ENCODE assay signal across 8 cellular contexts in genomic region chr16:89319883-89320716, GRCh38.
DNase-seq lines count a peak whose midpoint lies in the region; ATAC-seq and TF ChIP-seq lines count a peak whose summit lies in the region.

No MANE protein-coding gene starts in this region.

- no peak for TF ChIP-seq CTCF in upper lobe of right lung (IDR thresholded peaks at IDR 0.05)

- no peaks in the 10 kb centered on the region for H3K9me3 ChIP-seq in naive thymus-derived CD4-positive, alpha-beta T cell (ENCODE audit: control insufficient read depth in 2 of 3, low read length in 3 of 3)
- no peaks in the 10 kb centered on the region for H3K9me3 ChIP-seq in upper lobe of right lung

- H3K36me3 ChIP-seq in naive thymus-derived CD4-positive, alpha-beta T cell (ENCODE audit: control insufficient read depth in 2 of 3, insufficient read depth in 3 of 3, low read length in 3 of 3) = peaks cover 0 to 11% (median 0%) of the 10 kb centered on the region in 3 experiments
- H3K36me3 ChIP-seq in upper lobe of right lung = no peaks in the 10 kb centered on the region

- no peaks in the 10 kb centered on the region for H3K27me3 ChIP-seq in naive thymus-derived CD4-positive, alpha-beta T cell (ENCODE audit: control insufficient read depth in 2 of 2, insufficient read depth in 2 of 2, low read length in 2 of 2)
- no peaks in the 10 kb centered on the region for H3K27me3 ChIP-seq in upper lobe of right lung

- DNase-seq in COLO829 (ENCODE audit: low spot score) (peak; percentile 35), UCSD-AML1 (lab: John Stamatoyannopoulos, UW; ENCODE audit: unreplicated experiment) (peak; percentile 54), upper lobe of right lung (no peak), putamen (ENCODE audit: low spot score) (no peak)
- no peak for DNase-seq in effector memory CD8-positive, alpha-beta T cell
- DNase-seq in naive thymus-derived CD4-positive, alpha-beta T cell = peak in 1 of 9 donors; percentile 59

- H3K4me1 Mint-ChIP-seq in effector memory CD8-positive, alpha-beta T cell (ENCODE audit: low read depth in 2 of 2) = peaks cover 83 to 87% of the 10 kb centered on the region in 2 donors
- H3K4me1 Mint-ChIP-seq in naive thymus-derived CD4-positive, alpha-beta T cell = peaks cover 80 to 97% (median 93%) of the 10 kb centered on the region in 7 donors

- peaks cover 81 to 94% of the 10 kb centered on the region in 2 donors for H3K4me1 ChIP-seq in naive thymus-derived CD4-positive, alpha-beta T cell (ENCODE audit: control insufficient read depth in 2 of 2, insufficient read depth in 2 of 2, low read length in 2 of 2)
- H3K4me1 ChIP-seq in upper lobe of right lung = peaks cover 95% of the 10 kb centered on the region

- no peak overlapping the region for H3K27ac ChIP-seq in naive thymus-derived CD4-positive, alpha-beta T cell (ENCODE audit: low read depth, low read length)
- peak overlapping the region; percentile 30 for H3K27ac ChIP-seq in upper lobe of right lung

- H3K4me3 Mint-ChIP-seq in effector memory CD8-positive, alpha-beta T cell = peak overlapping the region; percentile 77 to 81
- H3K4me3 Mint-ChIP-seq in naive thymus-derived CD4-positive, alpha-beta T cell = peak overlapping the region in 9 of 10 donors; percentile 36 to 78 (median 48)

- no peaks in the 10 kb centered on the region for H3K27me3 Mint-ChIP-seq in effector memory CD8-positive, alpha-beta T cell
- H3K27me3 Mint-ChIP-seq in naive thymus-derived CD4-positive, alpha-beta T cell = no peaks in the 10 kb centered on the region

- H3K4me3 ChIP-seq in naive thymus-derived CD4-positive, alpha-beta T cell (ENCODE audit: low read length) = no peak overlapping the region
- H3K4me3 ChIP-seq in upper lobe of right lung = no peak overlapping the region

- POLR2A ChIA-PET in naive thymus-derived CD4-positive, alpha-beta T cell (lab: Charles Lee) = interaction anchor here (0.6 to 0.9 kb wide), 2 partner anchors 34 to 170 kb away, joined by 3 read pairs; partner anchors contain the start of gene ANKRD11

- H3K27ac Mint-ChIP-seq in effector memory CD8-positive, alpha-beta T cell = peak overlapping the region; percentile 85 to 90
- H3K27ac Mint-ChIP-seq in naive thymus-derived CD4-positive, alpha-beta T cell = peak overlapping the region in 7 of 9 donors; percentile 21 to 82 (median 54)

- peaks cover 53% of the 10 kb centered on the region for H3K36me3 Mint-ChIP-seq in effector memory CD8-positive, alpha-beta T cell (ENCODE audit: insufficient read depth)
- H3K36me3 Mint-ChIP-seq in naive thymus-derived CD4-positive, alpha-beta T cell = peaks cover 0 to 19% (median 0%) of the 10 kb centered on the region in 5 donors

- H3K9me3 Mint-ChIP-seq in effector memory CD8-positive, alpha-beta T cell = no peaks in the 10 kb centered on the region
- no peaks in the 10 kb centered on the region for H3K9me3 Mint-ChIP-seq in naive thymus-derived CD4-positive, alpha-beta T cell

- CTCF ChIA-PET in naive thymus-derived CD4-positive, alpha-beta T cell (lab: Charles Lee) = interaction anchor here (0.5 to 0.6 kb wide), 2 partner anchors 43 to 482 kb away, joined by 3 read pairs; no protein-coding TSS in a partner anchor

- intact Hi-C loops in naive thymus-derived CD4-positive, alpha-beta T cell (cut with micrococcal nuclease) = loop anchor here in 1 of 2 donors (5.0 kb wide), 3 partner anchors 42 to 552 kb away; partner anchors contain the start of genes RPL13 and TCF25
- intact Hi-C loops in upper lobe of right lung (cut with DNase I) = loop anchor here (10.0 kb wide), 1 partner anchor 185 kb away; the partner anchor contains the start of gene SPG7

- ATAC-seq in HG03175 (IDR thresholded peaks at IDR 0.05; ENCODE audit: unreplicated experiment) (peak; percentile 44), upper lobe of right lung (peak; percentile 38), GM19035 (IDR thresholded peaks at IDR 0.05; ENCODE audit: unreplicated experiment) (no peak)
- no peak for ATAC-seq in effector memory CD8-positive, alpha-beta T cell (replicated peaks)
- ATAC-seq in naive thymus-derived CD4-positive, alpha-beta T cell = no peak

Comparison
In these comparisons a context has a peak if more than half of its experiments do, and no peak if none do; other contexts are left out.
1. DNase-seq: peak in COLO829 (single experiment) and UCSD-AML1 (single experiment); none in effector memory CD8-positive, alpha-beta T cell (0 of 3), upper lobe of right lung (single experiment) and putamen (single experiment).
2. ATAC-seq: peak in HG03175 (single experiment) and upper lobe of right lung (single experiment); none in effector memory CD8-positive, alpha-beta T cell (single experiment), naive thymus-derived CD4-positive, alpha-beta T cell (single experiment) and GM19035 (single experiment).